ENCODE assay signal across 7 cellular contexts in the genomic region with DNA sequence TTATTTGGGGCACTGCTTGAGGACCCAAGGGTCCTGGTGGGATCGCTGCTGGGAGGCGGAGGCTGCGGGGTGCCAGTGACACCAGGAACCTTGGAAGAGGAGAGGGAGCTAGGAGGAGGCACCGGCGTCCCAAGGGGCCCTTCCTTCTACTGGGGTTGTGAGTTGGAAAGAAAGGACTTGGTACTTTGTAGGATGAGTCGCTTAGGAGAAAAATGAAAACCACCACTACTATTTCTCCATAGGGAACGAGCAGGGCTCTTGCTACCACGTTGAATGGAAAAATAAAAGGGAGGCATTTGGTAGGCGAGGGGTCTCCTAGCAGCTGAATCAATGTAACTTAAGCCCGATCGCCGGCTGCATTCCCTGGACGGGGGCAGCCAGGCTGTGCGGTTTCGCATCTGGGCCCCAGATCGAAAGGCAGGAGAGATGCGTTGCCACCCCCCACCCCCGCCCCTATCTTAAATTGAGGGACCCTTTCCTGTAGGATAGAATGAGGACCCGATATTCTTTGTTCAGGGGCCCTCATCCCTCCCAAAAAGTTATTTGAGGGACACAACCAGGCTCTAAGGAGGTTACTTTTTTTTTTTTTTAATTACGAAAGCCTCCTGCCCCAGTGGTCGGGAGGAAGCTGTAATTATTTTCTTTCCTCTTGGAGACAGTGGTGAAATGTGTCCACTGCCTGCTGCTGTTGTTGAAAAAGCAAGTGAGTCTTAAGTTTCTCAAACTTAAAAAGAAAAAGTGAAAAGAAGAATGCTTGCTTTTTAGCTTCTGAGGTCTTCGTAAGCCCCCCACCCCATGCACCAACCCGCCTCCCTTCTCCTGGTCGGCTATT. TPM values are rescaled to one million over a fixed set of nuclear protein-coding genes. Genes with fewer than 3 reads are reported as not detected.
DNase-seq lines count a peak whose midpoint lies in the region; ATAC-seq and TF ChIP-seq lines count a peak whose summit lies in the region.

No MANE protein-coding gene starts in this region.

- H3K4me1 ChIP-seq in RWPE2 (ENCODE audit: insufficient read depth, poor library complexity, severe bottlenecking) (peaks cover 26% of the 10 kb centered on the region), gastrocnemius medialis (peaks cover 4 to 14% of the 10 kb centered on the region in 2 donors)

- intact Hi-C loops in gastrocnemius medialis (cut with DNase I; ENCODE audit: low total_unique reads): no loop called here

- no peak for TF ChIP-seq CTCF in RWPE2 (IDR thresholded peaks at IDR 0.05; ENCODE audit: poor library complexity, severe bottlenecking)
- TF ChIP-seq CTCF in foreskin fibroblast (IDR thresholded peaks at IDR 0.05; ENCODE audit: low read depth, low read length): no peak
- no peak for TF ChIP-seq CTCF in gastrocnemius medialis (IDR thresholded peaks at IDR 0.05 in 4 of 5, conservative IDR thresholded peaks at IDR 0.05 in 1 of 5)

- H3K9me3 ChIP-seq in RWPE2 (ENCODE audit: severe bottlenecking) (no peaks in the 10 kb centered on the region), gastrocnemius medialis (no peaks in the 10 kb centered on the region)

- H3K4me3 ChIP-seq in H7 (ENCODE audit: insufficient read depth, low read depth, low read length): peak overlapping the region; percentile 79
- peak overlapping the region; percentile 75 for H3K4me3 ChIP-seq in RWPE2 (ENCODE audit: severe bottlenecking)
- H3K4me3 ChIP-seq in foreskin fibroblast (ENCODE audit: low read depth in 1 of 2, low read length in 2 of 2): peak overlapping the region; percentile 33 to 62
- H3K4me3 ChIP-seq in gastrocnemius medialis: peak overlapping the region; percentile 56 to 59 (median 58)

- peak overlapping the region; percentile 48 for H3K27ac ChIP-seq in RWPE2 (ENCODE audit: poor library complexity, severe bottlenecking)
- peak overlapping the region in 3 of 4 donors; percentile 19 to 55 (median 27) for H3K27ac ChIP-seq in gastrocnemius medialis

- ATAC-seq in RWPE2 (ENCODE audit: low read depth) (no peak), gastrocnemius medialis (no peak)

- DNase-seq in H7: peak; percentile 57
- DNase-seq in RWPE2 (ENCODE audit: low spot score): no peak
- peak in 1 of 2 donors; percentile 41 for DNase-seq in foreskin fibroblast
- no peak for DNase-seq in gastrocnemius medialis
- DNase-seq in NCI-H524 (lab: John Stamatoyannopoulos, UW): no peak
- no peak for DNase-seq in ureter (ENCODE audit: low spot score)
- DNase-seq in activated CD4-positive, CD25-positive, alpha-beta regulatory T cell treated with anti-CD3 and anti-CD28 coated beads, Interleukin-2, amount 50 U/mL, for 72 hours: no peak

- H3K36me3 ChIP-seq in H7 (replicated peaks; ENCODE audit: control insufficient read depth, insufficient read depth, low read length): no peaks in the 10 kb centered on the region; the same call in 1 of the 2 replicates
- peaks cover 4% of the 10 kb centered on the region; the same call in 1 of the 2 replicates for H3K36me3 ChIP-seq in RWPE2 (ENCODE audit: low read depth)
- no peaks in the 10 kb centered on the region for H3K36me3 ChIP-seq in gastrocnemius medialis

- H3K27me3 ChIP-seq in H7 (ENCODE audit: control insufficient read depth, insufficient read depth, low read length) (peaks cover 12% of the 10 kb centered on the region), RWPE2 (ENCODE audit: insufficient read depth, poor library complexity, severe bottlenecking) (no peaks in the 10 kb centered on the region), gastrocnemius medialis (peaks cover 37 to 41% (median 38%) of the 10 kb centered on the region in 3 donors)

- in situ Hi-C loops in gastrocnemius medialis (cut with MboI; ENCODE audit: low sequenced_read_pairs in 4 of 4): no loop called here

- no peak for TF ChIP-seq POLR2A in gastrocnemius medialis (IDR thresholded peaks at IDR 0.05)

RNA-seq across cellular contexts. Expression of a gene that starts 1.3 kb away (rescaled TPM):
- total RNA-seq in H7 (2014; rRNA removed; shearing (Covaris generic)): 848 and 859 TPM in 2 replicates
- total RNA-seq in gastrocnemius medialis (10 to 100 TPM; 14.3 to 44.4 (median 23.6) TPM), ureter (210 TPM)
